ENCODE assay signal across 1 cellular context in the genomic region with DNA sequence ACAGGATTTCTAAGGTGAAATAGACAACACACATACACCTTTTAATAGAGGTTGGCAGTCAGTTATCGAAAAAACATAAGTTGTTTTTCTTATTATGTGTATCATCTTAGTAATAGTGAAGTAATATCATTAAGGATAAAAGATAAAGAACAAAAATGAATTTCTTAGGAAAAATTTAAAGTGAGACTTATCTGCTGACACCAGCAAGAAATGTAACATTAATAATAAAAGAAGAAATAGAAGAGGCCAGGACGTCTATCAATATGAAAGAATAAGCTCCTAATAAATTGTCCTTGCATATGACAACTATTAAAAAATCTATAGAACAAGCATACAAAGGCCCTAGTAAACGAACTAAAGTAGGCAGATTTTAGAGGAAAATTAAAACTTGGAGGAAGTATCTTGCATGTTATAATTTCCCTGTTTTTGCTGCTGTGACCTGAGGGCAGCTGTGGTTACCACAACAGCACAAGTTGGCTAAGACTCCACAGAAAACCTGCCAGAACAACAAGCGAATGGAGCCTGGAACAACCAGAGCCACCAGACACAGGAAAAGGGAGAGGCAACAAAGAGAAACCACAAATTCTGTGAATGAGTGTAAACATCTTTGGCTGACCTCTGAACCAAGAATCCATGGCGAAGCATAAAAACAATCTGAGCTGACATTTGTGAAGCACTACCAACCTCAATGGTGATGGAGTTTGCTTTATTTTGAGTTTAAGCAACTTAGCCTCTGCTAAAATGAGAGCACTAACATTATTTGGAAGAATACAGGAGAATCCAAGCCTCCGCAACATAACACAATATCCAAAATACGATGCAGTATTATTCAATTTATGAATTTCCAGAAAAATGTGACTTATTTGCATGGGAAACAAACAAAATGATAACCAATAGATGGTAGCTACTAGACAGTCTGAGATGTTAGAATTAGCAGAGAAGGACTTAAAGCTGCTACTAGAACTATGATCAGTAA.
TF ChIP-seq lines count a peak whose summit lies in the region.

No MANE protein-coding gene starts in this region.

TF ChIP-seq in H1, 55 proteins besides CTCF, POLR2A, EP300 and RAD21 (continued from another document):
- TF ChIP-seq, protein P1, sequence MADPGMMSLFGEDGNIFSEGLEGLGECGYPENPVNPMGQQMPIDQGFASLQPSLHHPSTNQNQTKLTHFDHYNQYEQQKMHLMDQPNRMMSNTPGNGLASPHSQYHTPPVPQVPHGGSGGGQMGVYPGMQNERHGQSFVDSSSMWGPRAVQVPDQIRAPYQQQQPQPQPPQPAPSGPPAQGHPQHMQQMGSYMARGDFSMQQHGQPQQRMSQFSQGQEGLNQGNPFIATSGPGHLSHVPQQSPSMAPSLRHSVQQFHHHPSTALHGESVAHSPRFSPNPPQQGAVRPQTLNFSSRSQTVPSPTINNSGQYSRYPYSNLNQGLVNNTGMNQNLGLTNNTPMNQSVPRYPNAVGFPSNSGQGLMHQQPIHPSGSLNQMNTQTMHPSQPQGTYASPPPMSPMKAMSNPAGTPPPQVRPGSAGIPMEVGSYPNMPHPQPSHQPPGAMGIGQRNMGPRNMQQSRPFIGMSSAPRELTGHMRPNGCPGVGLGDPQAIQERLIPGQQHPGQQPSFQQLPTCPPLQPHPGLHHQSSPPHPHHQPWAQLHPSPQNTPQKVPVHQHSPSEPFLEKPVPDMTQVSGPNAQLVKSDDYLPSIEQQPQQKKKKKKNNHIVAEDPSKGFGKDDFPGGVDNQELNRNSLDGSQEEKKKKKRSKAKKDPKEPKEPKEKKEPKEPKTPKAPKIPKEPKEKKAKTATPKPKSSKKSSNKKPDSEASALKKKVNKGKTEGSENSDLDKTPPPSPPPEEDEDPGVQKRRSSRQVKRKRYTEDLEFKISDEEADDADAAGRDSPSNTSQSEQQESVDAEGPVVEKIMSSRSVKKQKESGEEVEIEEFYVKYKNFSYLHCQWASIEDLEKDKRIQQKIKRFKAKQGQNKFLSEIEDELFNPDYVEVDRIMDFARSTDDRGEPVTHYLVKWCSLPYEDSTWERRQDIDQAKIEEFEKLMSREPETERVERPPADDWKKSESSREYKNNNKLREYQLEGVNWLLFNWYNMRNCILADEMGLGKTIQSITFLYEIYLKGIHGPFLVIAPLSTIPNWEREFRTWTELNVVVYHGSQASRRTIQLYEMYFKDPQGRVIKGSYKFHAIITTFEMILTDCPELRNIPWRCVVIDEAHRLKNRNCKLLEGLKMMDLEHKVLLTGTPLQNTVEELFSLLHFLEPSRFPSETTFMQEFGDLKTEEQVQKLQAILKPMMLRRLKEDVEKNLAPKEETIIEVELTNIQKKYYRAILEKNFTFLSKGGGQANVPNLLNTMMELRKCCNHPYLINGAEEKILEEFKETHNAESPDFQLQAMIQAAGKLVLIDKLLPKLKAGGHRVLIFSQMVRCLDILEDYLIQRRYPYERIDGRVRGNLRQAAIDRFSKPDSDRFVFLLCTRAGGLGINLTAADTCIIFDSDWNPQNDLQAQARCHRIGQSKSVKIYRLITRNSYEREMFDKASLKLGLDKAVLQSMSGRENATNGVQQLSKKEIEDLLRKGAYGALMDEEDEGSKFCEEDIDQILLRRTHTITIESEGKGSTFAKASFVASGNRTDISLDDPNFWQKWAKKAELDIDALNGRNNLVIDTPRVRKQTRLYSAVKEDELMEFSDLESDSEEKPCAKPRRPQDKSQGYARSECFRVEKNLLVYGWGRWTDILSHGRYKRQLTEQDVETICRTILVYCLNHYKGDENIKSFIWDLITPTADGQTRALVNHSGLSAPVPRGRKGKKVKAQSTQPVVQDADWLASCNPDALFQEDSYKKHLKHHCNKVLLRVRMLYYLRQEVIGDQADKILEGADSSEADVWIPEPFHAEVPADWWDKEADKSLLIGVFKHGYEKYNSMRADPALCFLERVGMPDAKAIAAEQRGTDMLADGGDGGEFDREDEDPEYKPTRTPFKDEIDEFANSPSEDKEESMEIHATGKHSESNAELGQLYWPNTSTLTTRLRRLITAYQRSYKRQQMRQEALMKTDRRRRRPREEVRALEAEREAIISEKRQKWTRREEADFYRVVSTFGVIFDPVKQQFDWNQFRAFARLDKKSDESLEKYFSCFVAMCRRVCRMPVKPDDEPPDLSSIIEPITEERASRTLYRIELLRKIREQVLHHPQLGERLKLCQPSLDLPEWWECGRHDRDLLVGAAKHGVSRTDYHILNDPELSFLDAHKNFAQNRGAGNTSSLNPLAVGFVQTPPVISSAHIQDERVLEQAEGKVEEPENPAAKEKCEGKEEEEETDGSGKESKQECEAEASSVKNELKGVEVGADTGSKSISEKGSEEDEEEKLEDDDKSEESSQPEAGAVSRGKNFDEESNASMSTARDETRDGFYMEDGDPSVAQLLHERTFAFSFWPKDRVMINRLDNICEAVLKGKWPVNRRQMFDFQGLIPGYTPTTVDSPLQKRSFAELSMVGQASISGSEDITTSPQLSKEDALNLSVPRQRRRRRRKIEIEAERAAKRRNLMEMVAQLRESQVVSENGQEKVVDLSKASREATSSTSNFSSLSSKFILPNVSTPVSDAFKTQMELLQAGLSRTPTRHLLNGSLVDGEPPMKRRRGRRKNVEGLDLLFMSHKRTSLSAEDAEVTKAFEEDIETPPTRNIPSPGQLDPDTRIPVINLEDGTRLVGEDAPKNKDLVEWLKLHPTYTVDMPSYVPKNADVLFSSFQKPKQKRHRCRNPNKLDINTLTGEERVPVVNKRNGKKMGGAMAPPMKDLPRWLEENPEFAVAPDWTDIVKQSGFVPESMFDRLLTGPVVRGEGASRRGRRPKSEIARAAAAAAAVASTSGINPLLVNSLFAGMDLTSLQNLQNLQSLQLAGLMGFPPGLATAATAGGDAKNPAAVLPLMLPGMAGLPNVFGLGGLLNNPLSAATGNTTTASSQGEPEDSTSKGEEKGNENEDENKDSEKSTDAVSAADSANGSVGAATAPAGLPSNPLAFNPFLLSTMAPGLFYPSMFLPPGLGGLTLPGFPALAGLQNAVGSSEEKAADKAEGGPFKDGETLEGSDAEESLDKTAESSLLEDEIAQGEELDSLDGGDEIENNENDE (IDR thresholded peaks at IDR 0.05; ENCODE audit: insufficient replicate concordance, low read length), result no peak
- TF ChIP-seq KDM1A (IDR thresholded peaks at IDR 0.05; ENCODE audit: borderline replicate concordance, low read length) (no peak), PHF8 (conservative IDR thresholded peaks at IDR 0.05; ENCODE audit: low read depth, low read length) (no peak), YY1 (IDR thresholded peaks at IDR 0.05; ENCODE audit: low read depth, low read length) (no peak), HDAC6 (IDR thresholded peaks at IDR 0.05; ENCODE audit: low read depth, low read length) (no peak), CBX8 (IDR thresholded peaks at IDR 0.05; ENCODE audit: borderline replicate concordance, low read depth, low read length) (no peak), SAP30 (IDR thresholded peaks at IDR 0.05; ENCODE audit: insufficient read depth, insufficient replicate concordance, low read length) (no peak), RBBP5 (IDR thresholded peaks at IDR 0.05; ENCODE audit: borderline replicate concordance, low read depth, low read length) (no peak), ZNF274 (IDR thresholded peaks at IDR 0.05; ENCODE audit: borderline replicate concordance, extremely low read depth, low read length) (no peak), EGR1 (IDR thresholded peaks at IDR 0.05; ENCODE audit: borderline replicate concordance, low read depth, low read length) (no peak), RXRA (IDR thresholded peaks at IDR 0.05; ENCODE audit: insufficient read depth, low read depth, low read length) (no peak), CHD2 (IDR thresholded peaks at IDR 0.05; ENCODE audit: low read length) (no peak), SUZ12 (IDR thresholded peaks at IDR 0.05; ENCODE audit: low read length) (no peak), SP4 (IDR thresholded peaks at IDR 0.05; ENCODE audit: low read length) (no peak), POLR2AphosphoS5 (IDR thresholded peaks at IDR 0.05; ENCODE audit: low read depth, low read length) (no peak), NRF1 (IDR thresholded peaks at IDR 0.05; ENCODE audit: low read depth, low read length) (no peak)
- TF ChIP-seq, protein P2, sequence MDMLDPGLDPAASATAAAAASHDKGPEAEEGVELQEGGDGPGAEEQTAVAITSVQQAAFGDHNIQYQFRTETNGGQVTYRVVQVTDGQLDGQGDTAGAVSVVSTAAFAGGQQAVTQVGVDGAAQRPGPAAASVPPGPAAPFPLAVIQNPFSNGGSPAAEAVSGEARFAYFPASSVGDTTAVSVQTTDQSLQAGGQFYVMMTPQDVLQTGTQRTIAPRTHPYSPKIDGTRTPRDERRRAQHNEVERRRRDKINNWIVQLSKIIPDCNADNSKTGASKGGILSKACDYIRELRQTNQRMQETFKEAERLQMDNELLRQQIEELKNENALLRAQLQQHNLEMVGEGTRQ (IDR thresholded peaks at IDR 0.05; ENCODE audit: low read length), result no peak
